ENCODE assay signal across 19 cellular contexts in genomic region chr7:32293833-32294232, GRCh38.
DNase-seq lines count a peak whose midpoint lies in the region; ATAC-seq lines count a peak whose summit lies in the region.
"Had no signal": no experiment of that assay in that cellular context is flagged by ENCODE, and none has a peak within 500 bp of the region (broad histone marks: within the 10 kb centered on the region; RNA-seq: fewer than 3 reads in every experiment).

No MANE protein-coding gene starts in this region.

- H4K91ac ChIP-seq in mesenchymal stem cell (ENCODE audit: low read length) = no peak overlapping the region

- H3K18ac ChIP-seq in mesenchymal stem cell (ENCODE audit: low read depth in 1 of 2, low read length in 2 of 2) = no peak overlapping the region

- peak overlapping the region in 1 of 2 experiments; percentile 1 for H3K14ac ChIP-seq in mesenchymal stem cell (ENCODE audit: low read length in 2 of 2)

- H2BK120ac ChIP-seq in mesenchymal stem cell (ENCODE audit: low read depth, low read length) = no peak overlapping the region

- no peak overlapping the region for H3K4me2 ChIP-seq in mesenchymal stem cell (ENCODE audit: low read length, poor library complexity, severe bottlenecking)
- H3K4me2 ChIP-seq: A549 had no signal

- no peaks in the 10 kb centered on the region for H3K79me1 ChIP-seq in mesenchymal stem cell (replicated peaks; ENCODE audit: low read length, poor library complexity, severe bottlenecking)

- H3K4me3 ChIP-seq in right cardiac atrium (ENCODE audit: low read length) = no peak overlapping the region
- H3K4me3 ChIP-seq in mesenchymal stem cell (ENCODE audit: insufficient read depth in 1 of 2, low read depth in 1 of 2, low read length in 2 of 2) = no peak overlapping the region
- H3K4me3 ChIP-seq: A549, GM23248, SJSA1 had no signal

- H2BK5ac ChIP-seq in mesenchymal stem cell (ENCODE audit: low read depth, low read length, poor library complexity, severe bottlenecking) = no peak overlapping the region

- no peaks in the 10 kb centered on the region for H3K9me3 ChIP-seq in right cardiac atrium (ENCODE audit: control insufficient read depth, low read length)
- H3K9me3 ChIP-seq in mesenchymal stem cell (ENCODE audit: control insufficient read depth, low read length) = no peaks in the 10 kb centered on the region
- H3K9me3 ChIP-seq: A549, SJSA1 had no signal

- no peaks in the 10 kb centered on the region for H3K36me3 ChIP-seq in mesenchymal stem cell (ENCODE audit: control insufficient read depth in 1 of 2, insufficient read depth in 2 of 2, low read depth in 1 of 2, low read length in 2 of 2)
- H3K36me3 ChIP-seq: SJSA1 had no signal

- H3K23ac ChIP-seq in mesenchymal stem cell (ENCODE audit: low read length in 2 of 2) = no peak overlapping the region

- no peak overlapping the region for H2AFZ ChIP-seq in mesenchymal stem cell (ENCODE audit: low read depth, low read length)
- H2AFZ ChIP-seq: GM23248 had no signal

- peaks cover 3% of the 10 kb centered on the region for H3K4me1 ChIP-seq in right cardiac atrium (ENCODE audit: control insufficient read depth, insufficient read depth, low read length)
- H3K4me1 ChIP-seq in mesenchymal stem cell (ENCODE audit: control insufficient read depth, insufficient read depth, low read depth, low read length) = peaks cover 9% of the 10 kb centered on the region

- H2AK5ac ChIP-seq in mesenchymal stem cell (ENCODE audit: low read length, severe bottlenecking) = no peak overlapping the region

- ATAC-seq in right cardiac atrium (peak in 1 of 2 donors; percentile 45), Right ventricle myocardium inferior (no peak), HG02840 (IDR thresholded peaks at IDR 0.05; ENCODE audit: low FRiP score, unreplicated experiment) (no peak)
- ATAC-seq: A549, HCT116 had no signal

- H3K27me3 ChIP-seq in right cardiac atrium (ENCODE audit: control insufficient read depth, insufficient read depth) (no peaks in the 10 kb centered on the region), mesenchymal stem cell (ENCODE audit: control insufficient read depth in 1 of 2, insufficient read depth in 1 of 2, low read length in 2 of 2) (peaks cover 39 to 45% of the 10 kb centered on the region in 2 experiments)

- DNase-seq in right cardiac atrium (peak; percentile 32 to 72 (median 51)), Right ventricle myocardium inferior (ENCODE audit: missing footprints) (no peak), NCI-H1694 treated with DMSO at 0.1 percent for 48 hours (lab: John Stamatoyannopoulos, UW) (peak; percentile 77), NCI-H524 treated with DMSO at 0.1 percent for 48 hours (lab: John Stamatoyannopoulos, UW) (peak; percentile 34), mesenchymal stem cell (no peak), globus pallidus (ENCODE audit: low spot score) (no peak)
- DNase-seq: CD4-positive, CD25-positive, alpha-beta regulatory T cell; COR-L47; DND-41; GM23248; IMR-90; NCI-H187 treated with DMSO at 0.1 percent for 48 hours; NCI-H748 treated with DMSO at 0.1 percent for 48 hours; OCI-M1; T-helper 1 cell had no signal

- no peak overlapping the region for H2BK15ac ChIP-seq in mesenchymal stem cell (ENCODE audit: low read depth, poor library complexity, severe bottlenecking)

- WGBS in right cardiac atrium = 39% methylated on average over 5 of the region's 5 CpGs
- WGBS in mesenchymal stem cell = 48% methylated on average over 5 of the region's 5 CpGs

- H2BK12ac ChIP-seq in mesenchymal stem cell (ENCODE audit: low read length in 2 of 2) = no peak overlapping the region

- H3K27ac ChIP-seq in right cardiac atrium (ENCODE audit: low read length) = no peak overlapping the region
- no peak overlapping the region for H3K27ac ChIP-seq in mesenchymal stem cell (ENCODE audit: low read length, poor library complexity, severe bottlenecking)
- H3K27ac ChIP-seq: A549, GM23248, SJSA1 had no signal

- no peak overlapping the region for H4K8ac ChIP-seq in mesenchymal stem cell (ENCODE audit: low read length)

- intact Hi-C loops in right cardiac atrium (cut with DNase I) = loop anchor here in 1 of 4 donors (10.0 kb wide), 1 partner anchor 79 kb away; no protein-coding TSS in a partner anchor
- intact Hi-C loops in Right ventricle myocardium inferior (cut with DNase I) = loop anchor here (5.0 to 10.0 kb wide), 2 partner anchors 37 to 79 kb away; no protein-coding TSS in a partner anchor

- H3K4ac ChIP-seq in mesenchymal stem cell (ENCODE audit: low read depth in 1 of 2, low read length in 2 of 2) = no peak overlapping the region

- no peak overlapping the region for H3K9ac ChIP-seq in mesenchymal stem cell (ENCODE audit: low read length)
- H3K9ac ChIP-seq: GM23248 had no signal

Comparison
In these comparisons a context has a peak if more than half of its experiments do, and no peak if none do; other contexts are left out.
1. DNase-seq: peak in right cardiac atrium (3 of 3), NCI-H1694 treated with DMSO at 0.1 percent for 48 hours (single experiment) and NCI-H524 treated with DMSO at 0.1 percent for 48 hours (single experiment); none in Right ventricle myocardium inferior (single experiment), mesenchymal stem cell (single experiment) and globus pallidus (single experiment).